ENCODE assay signal across 8 cellular contexts in genomic region chr4:88159137-88159725, GRCh38. TPM values are rescaled to one million over a fixed set of nuclear protein-coding genes. Genes with fewer than 3 reads are reported as not detected.
DNase-seq lines count a peak whose midpoint lies in the region; ATAC-seq and TF ChIP-seq lines count a peak whose summit lies in the region.

No MANE protein-coding gene starts in this region.

- H3K9me3 ChIP-seq in right cardiac atrium (ENCODE audit: control insufficient read depth, low read length): no peaks in the 10 kb centered on the region
- H3K9me3 ChIP-seq in gastrocnemius medialis: peaks cover 0 to 3% (median 0%) of the 10 kb centered on the region in 3 donors

- no peaks in the 10 kb centered on the region for H3K27me3 ChIP-seq in right cardiac atrium (ENCODE audit: control insufficient read depth, insufficient read depth)
- peaks cover 0 to 4% (median 0%) of the 10 kb centered on the region in 3 donors for H3K27me3 ChIP-seq in gastrocnemius medialis

- no peak for TF ChIP-seq CTCF in activated CD8-positive, alpha-beta T cell treated with anti-CD3 and anti-CD28 coated beads for 36 hours (IDR thresholded peaks at IDR 0.05)
- TF ChIP-seq CTCF in gastrocnemius medialis (IDR thresholded peaks at IDR 0.05 in 4 of 5, conservative IDR thresholded peaks at IDR 0.05 in 1 of 5) (no peak), GM10266 (IDR thresholded peaks at IDR 0.05; ENCODE audit: control insufficient read depth, insufficient read depth, low read depth, missing control alignments) (no peak)

- H3K4me1 ChIP-seq in right cardiac atrium (ENCODE audit: control insufficient read depth, insufficient read depth, low read length): no peaks in the 10 kb centered on the region
- no peaks in the 10 kb centered on the region for H3K4me1 ChIP-seq in gastrocnemius medialis

- no peak for TF ChIP-seq POLR2A in gastrocnemius medialis (IDR thresholded peaks at IDR 0.05)

- intact Hi-C loops in activated CD8-positive, alpha-beta T cell treated with anti-CD3 and anti-CD28 coated beads for 36 hours (cut with micrococcal nuclease): no loop called here
- intact Hi-C loops in right cardiac atrium (cut with DNase I) (no loop called here), gastrocnemius medialis (cut with DNase I; ENCODE audit: low total_unique reads) (no loop called here)

- H3K27me3 Mint-ChIP-seq in activated CD8-positive, alpha-beta T cell treated with anti-CD3 and anti-CD28 coated beads for 36 hours: peaks cover 20% of the 10 kb centered on the region

- H3K4me3 ChIP-seq in right cardiac atrium (ENCODE audit: low read length) (peak overlapping the region; percentile 39), gastrocnemius medialis (peak overlapping the region; percentile 54 to 71 (median 58))

- DNase-seq in NCI-H345 (lab: John Stamatoyannopoulos, UW) (peak; percentile 13), NCI-H345 treated with DMSO at 0.1 percent for 48 hours (lab: John Stamatoyannopoulos, UW; ENCODE audit: unreplicated experiment) (no peak), right cardiac atrium (peak in 1 of 3 donors; percentile 15), gastrocnemius medialis (no peak), GM10266 (ENCODE audit: extremely low spot score) (no peak)
- DNase-seq in activated CD8-positive, alpha-beta T cell treated with anti-CD3 and anti-CD28 coated beads for 36 hours: peak; percentile 24

- in situ Hi-C loops in gastrocnemius medialis (cut with MboI; ENCODE audit: low sequenced_read_pairs in 4 of 4): no loop called here

- H3K27ac ChIP-seq in right cardiac atrium (ENCODE audit: low read length): no peak overlapping the region
- no peak overlapping the region for H3K27ac ChIP-seq in gastrocnemius medialis

- no peaks in the 10 kb centered on the region for H3K36me3 ChIP-seq in gastrocnemius medialis

- peak overlapping the region; percentile 35 for H3K27ac Mint-ChIP-seq in activated CD8-positive, alpha-beta T cell treated with anti-CD3 and anti-CD28 coated beads for 36 hours

- ATAC-seq in HG03025 (IDR thresholded peaks at IDR 0.05; ENCODE audit: low FRiP score, unreplicated experiment) (peak; percentile 29), right cardiac atrium (peak; percentile 40 to 53), gastrocnemius medialis (no peak), GM19467 (IDR thresholded peaks at IDR 0.05; ENCODE audit: unreplicated experiment) (no peak)
- ATAC-seq in activated CD8-positive, alpha-beta T cell treated with anti-CD3 and anti-CD28 coated beads for 36 hours: no peak

- 21% methylated on average over 19 of the region's 19 CpGs for WGBS in right cardiac atrium

- peaks cover 13% of the 10 kb centered on the region for H3K4me1 Mint-ChIP-seq in activated CD8-positive, alpha-beta T cell treated with anti-CD3 and anti-CD28 coated beads for 36 hours (ENCODE audit: low read depth)

- CTCF ChIA-PET in activated CD8-positive, alpha-beta T cell treated with anti-CD3 and anti-CD28 coated beads for 36 hours (lab: Charles Lee): no interaction called here

- peak overlapping the region; percentile 78 for H3K4me3 Mint-ChIP-seq in activated CD8-positive, alpha-beta T cell treated with anti-CD3 and anti-CD28 coated beads for 36 hours

- H3K9me3 Mint-ChIP-seq in activated CD8-positive, alpha-beta T cell treated with anti-CD3 and anti-CD28 coated beads for 36 hours: no peaks in the 10 kb centered on the region

- H3K36me3 Mint-ChIP-seq in activated CD8-positive, alpha-beta T cell treated with anti-CD3 and anti-CD28 coated beads for 36 hours (ENCODE audit: low read depth): no peaks in the 10 kb centered on the region

- POLR2A ChIA-PET in activated CD8-positive, alpha-beta T cell treated with anti-CD3 and anti-CD28 coated beads for 36 hours (lab: Charles Lee): no interaction called here

RNA-seq across cellular contexts. Expression of gene ABCG2, which starts 0.8 kb away (rescaled TPM):
- total RNA-seq in activated CD8-positive, alpha-beta T cell treated with anti-CD3 and anti-CD28 coated beads for 36 hours: under 1 TPM; 0.25 to 0.54 TPM
- 1 to 10 TPM; 1.6 to 4.0 (median 2.1) TPM for total RNA-seq in right cardiac atrium
- polyA plus RNA-seq in right cardiac atrium: 0.97 TPM
- under 1 TPM in 3 of 4 donors, not detected in 1; 0.22 to 0.75 (median 0.23) TPM for total RNA-seq in gastrocnemius medialis

Comparison
In these comparisons a context has a peak if more than half of its experiments do, and no peak if none do; other contexts are left out.
1. DNase-seq: peak in NCI-H345 (single experiment) and activated CD8-positive, alpha-beta T cell treated with anti-CD3 and anti-CD28 coated beads for 36 hours (single experiment); none in NCI-H345 treated with DMSO at 0.1 percent for 48 hours (single experiment), gastrocnemius medialis (0 of 2) and GM10266 (single experiment).
2. ATAC-seq: peak in HG03025 (single experiment) and right cardiac atrium (2 of 2); none in activated CD8-positive, alpha-beta T cell treated with anti-CD3 and anti-CD28 coated beads for 36 hours (single experiment), gastrocnemius medialis (0 of 2) and GM19467 (single experiment).